17 cellular contexts compared by ENCODE assay signal in genomic region chr18:14075196-14075595, GRCh38. TPM values are rescaled to one million over a fixed set of nuclear protein-coding genes. Genes with fewer than 3 reads are reported as not detected.
DNase-seq lines count a peak whose midpoint lies in the region; ATAC-seq and TF ChIP-seq lines count a peak whose summit lies in the region.
"Had no signal": no experiment of that assay in that cellular context is flagged by ENCODE, and none has a peak within 500 bp of the region (broad histone marks: within the 10 kb centered on the region; RNA-seq: fewer than 3 reads in every experiment).

No MANE protein-coding gene starts in this region.

- H3K9me3 Mint-ChIP-seq in nephron progenitor cell: peaks cover 18% of the 10 kb centered on the region
- no peaks in the 10 kb centered on the region for H3K9me3 Mint-ChIP-seq in activated CD4-positive, alpha-beta T cell treated with anti-CD3 and anti-CD28 coated beads, Interleukin-2, amount 10 ng/mL, durations not matched to agents 24 days and 14 days

- H3K36me3 Mint-ChIP-seq in nephron progenitor cell (ENCODE audit: low read depth): peaks cover 66% of the 10 kb centered on the region
- H3K36me3 Mint-ChIP-seq in activated CD4-positive, alpha-beta T cell treated with anti-CD3 and anti-CD28 coated beads, Interleukin-2, amount 10 ng/mL, durations not matched to agents 24 days and 14 days (ENCODE audit: low read depth): no peaks in the 10 kb centered on the region

- H3K4me1 Mint-ChIP-seq in nephron progenitor cell: no peaks in the 10 kb centered on the region
- no peaks in the 10 kb centered on the region for H3K4me1 Mint-ChIP-seq in activated CD4-positive, alpha-beta T cell treated with anti-CD3 and anti-CD28 coated beads, Interleukin-2, amount 10 ng/mL, durations not matched to agents 24 days and 14 days
- H3K4me1 Mint-ChIP-seq: T-helper 17 cell had no signal

- H3K4me3 Mint-ChIP-seq in nephron progenitor cell: no peak overlapping the region
- no peak overlapping the region for H3K4me3 Mint-ChIP-seq in activated CD4-positive, alpha-beta T cell treated with anti-CD3 and anti-CD28 coated beads, Interleukin-2, amount 10 ng/mL, durations not matched to agents 24 days and 14 days
- H3K4me3 Mint-ChIP-seq: CD8-positive, alpha-beta T cell; T-helper 17 cell had no signal

- ATAC-seq in HG03045 (IDR thresholded peaks at IDR 0.05; ENCODE audit: unreplicated experiment): no peak
- ATAC-seq: CD8-positive, alpha-beta T cell; T-helper 17 cell had no signal

- H3K27me3 Mint-ChIP-seq in nephron progenitor cell (ENCODE audit: low read depth, poor library complexity): no peaks in the 10 kb centered on the region
- no peaks in the 10 kb centered on the region for H3K27me3 Mint-ChIP-seq in activated CD4-positive, alpha-beta T cell treated with anti-CD3 and anti-CD28 coated beads, Interleukin-2, amount 10 ng/mL, durations not matched to agents 24 days and 14 days
- H3K27me3 Mint-ChIP-seq: T-helper 17 cell had no signal

- DNase-seq in NAMALWA (ENCODE audit: low spot score) (peak; percentile 14), epithelial cell of esophagus (ENCODE audit: low read depth) (no peak), nephron progenitor cell (no peak), CD1c-positive myeloid dendritic cell (ENCODE audit: extremely low spot score) (no peak)
- no peak for DNase-seq in activated CD4-positive, alpha-beta T cell treated with anti-CD3 and anti-CD28 coated beads, Interleukin-2, amount 10 ng/mL, durations not matched to agents 24 days and 14 days
- DNase-seq: BE2C; CD8-positive, alpha-beta T cell; NCI-H1092; NCI-H146; NCI-H2081 treated with DMSO at 0.1 percent for 48 hours; NCI-H510A; NCI-H774; SHP77; T-helper 17 cell had no signal

- intact Hi-C loops in activated CD4-positive, alpha-beta T cell treated with anti-CD3 and anti-CD28 coated beads, Interleukin-2, amount 10 ng/mL, durations not matched to agents 24 days and 14 days (cut with micrococcal nuclease): no loop called here

- H3K4me3 ChIP-seq in epithelial cell of esophagus (ENCODE audit: low read length): no peak overlapping the region

- H3K27ac Mint-ChIP-seq in nephron progenitor cell: no peak overlapping the region
- H3K27ac Mint-ChIP-seq in activated CD4-positive, alpha-beta T cell treated with anti-CD3 and anti-CD28 coated beads, Interleukin-2, amount 10 ng/mL, durations not matched to agents 24 days and 14 days: no peak overlapping the region
- H3K27ac Mint-ChIP-seq: CD8-positive, alpha-beta T cell; T-helper 17 cell had no signal

- TF ChIP-seq CTCF in C4-2B (conservative IDR thresholded peaks at IDR 0.05) (peak; percentile 11; the same call in 1 of the 2 replicates), GM12872 (IDR thresholded peaks at IDR 0.05; ENCODE audit: insufficient read depth, low read depth, low read length) (peak; percentile 10; the same call in 1 of the 3 replicates), epithelial cell of esophagus (IDR thresholded peaks at IDR 0.05; ENCODE audit: insufficient read depth, low read depth, low read length, missing control alignments) (peak; percentile 10), nephron progenitor cell (IDR thresholded peaks at IDR 0.05) (no peak)

- H3K27ac ChIP-seq in C4-2B: no peak overlapping the region

RNA-seq across cellular contexts. Expression of gene ZNF519, which starts 57.0 kb away (rescaled TPM):
- total RNA-seq in activated CD4-positive, alpha-beta T cell treated with anti-CD3 and anti-CD28 coated beads, Interleukin-2, amount 10 ng/mL, durations not matched to agents 24 days and 14 days: 20.9 and 22.5 TPM in 2 replicates
